In the genomic region with DNA sequence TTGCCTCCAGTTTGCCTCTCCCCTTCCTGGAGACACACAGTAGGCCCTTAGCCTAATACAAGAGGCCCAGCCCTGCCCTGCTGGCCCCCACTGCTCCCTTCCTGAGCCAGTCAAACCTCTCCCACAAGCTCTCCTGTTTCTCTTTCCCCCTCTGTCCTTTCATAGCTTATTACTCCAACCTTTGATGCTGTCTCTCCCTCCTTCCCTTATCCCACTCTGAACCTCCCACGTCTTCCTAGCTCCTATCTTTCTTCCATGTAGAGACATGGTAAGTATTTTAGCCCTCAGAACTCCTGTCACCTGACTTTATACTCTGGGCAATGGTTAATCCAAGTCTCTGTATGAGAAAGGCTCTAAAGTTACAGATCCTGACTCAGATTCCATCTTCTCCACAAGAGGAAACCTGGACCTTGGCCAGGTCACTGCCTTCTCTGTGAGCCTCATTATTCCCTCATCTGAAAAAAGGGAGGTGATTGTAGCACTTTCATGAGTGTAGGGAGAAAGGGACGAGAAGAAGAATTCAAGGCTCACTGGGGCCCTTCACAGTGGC, we compare ENCODE assay signal across 14 cellular contexts. TPM values are rescaled to one million over a fixed set of nuclear protein-coding genes. Genes with fewer than 3 reads are reported as not detected.
DNase-seq lines count a peak whose midpoint lies in the region; ATAC-seq, FAIRE-seq and TF ChIP-seq lines count a peak whose summit lies in the region.
"Had no signal": no experiment of that assay in that cellular context is flagged by ENCODE, and none has a peak within 500 bp of the region (broad histone marks: within the 10 kb centered on the region; RNA-seq: fewer than 3 reads in every experiment).

No MANE protein-coding gene starts in this region.

- H3K4me3 ChIP-seq in small intestine (ENCODE audit: low read depth in 1 of 2, low read length in 2 of 2) = no peak overlapping the region

- H3K36me3 Mint-ChIP-seq in central memory CD8-positive, alpha-beta T cell (ENCODE audit: insufficient read depth) = peaks cover 48% of the 10 kb centered on the region
- peaks cover 41% of the 10 kb centered on the region for H3K36me3 Mint-ChIP-seq in nephron (ENCODE audit: low read depth)

- no peak for TF ChIP-seq CTCF in nephron (IDR thresholded peaks at IDR 0.05; ENCODE audit: unreplicated experiment in 3 of 3)

- DNase-seq in EL = peak; percentile 34
- peak; percentile 33 for DNase-seq in RCC 7860 (ENCODE audit: low spot score)
- DNase-seq in central memory CD8-positive, alpha-beta T cell (ENCODE audit: low spot score in 2 of 2) = no peak
- no peak for DNase-seq in retina
- DNase-seq in small intestine = no peak
- DNase-seq: activated CD4-positive, alpha-beta T cell treated with anti-CD3 and anti-CD28 coated beads for 1 hour; amygdala; DMS79 treated with DMSO at 0.1 percent for 48 hours; MM.1S; NCI-H446 treated with DMSO at 0.1 percent for 48 hours; SHP77 had no signal

- H3K4me1 ChIP-seq in small intestine (ENCODE audit: control insufficient read depth in 2 of 2, insufficient read depth in 1 of 2, low read depth in 1 of 2, low read length in 1 of 2) = peaks cover 0 to 4% of the 10 kb centered on the region in 2 donors

- H3K9me3 ChIP-seq in small intestine (ENCODE audit: control insufficient read depth, low read depth) = no peaks in the 10 kb centered on the region

- H3K36me3 ChIP-seq in small intestine (ENCODE audit: control insufficient read depth in 2 of 2, insufficient read depth in 2 of 2, low read length in 2 of 2) = peaks cover 4 to 10% of the 10 kb centered on the region in 2 donors

- H3K4me3 Mint-ChIP-seq in central memory CD8-positive, alpha-beta T cell = peak overlapping the region; percentile 13
- peak overlapping the region; percentile 8 to 42 (median 16) for H3K4me3 Mint-ChIP-seq in nephron
- H3K4me3 Mint-ChIP-seq: stimulated activated effector memory CD8-positive, alpha-beta T cell treated with anti-CD3 and anti-CD28 coated beads, Interleukin-12 subunit alpha, Interleukin-12 subunit beta, amount 100 ng/mL, for 72 hours had no signal

- no peaks in the 10 kb centered on the region for H3K9me3 Mint-ChIP-seq in central memory CD8-positive, alpha-beta T cell
- no peaks in the 10 kb centered on the region for H3K9me3 Mint-ChIP-seq in nephron
- H3K9me3 Mint-ChIP-seq: stimulated activated effector memory CD8-positive, alpha-beta T cell treated with anti-CD3 and anti-CD28 coated beads, Interleukin-12 subunit alpha, Interleukin-12 subunit beta, amount 100 ng/mL, for 72 hours had no signal

- no peaks in the 10 kb centered on the region for H3K27me3 ChIP-seq in small intestine (ENCODE audit: control insufficient read depth in 2 of 2, insufficient read depth in 2 of 2, low read length in 2 of 2)

- ATAC-seq in central memory CD8-positive, alpha-beta T cell (replicated peaks; ENCODE audit: extremely low read depth, poor library complexity, severe bottlenecking) = no peak
- no peak for ATAC-seq in HG02642 (IDR thresholded peaks at IDR 0.05; ENCODE audit: poor library complexity, unreplicated experiment)
- ATAC-seq: stimulated activated effector memory CD8-positive, alpha-beta T cell treated with anti-CD3 and anti-CD28 coated beads, Interleukin-12 subunit alpha, Interleukin-12 subunit beta, amount 100 ng/mL, for 72 hours had no signal

- WGBS in small intestine, 3 donors = 82 to 90% (median 89%) methylated on average over 2 of the region's 2 CpGs

- FAIRE-seq in RCC 7860 (lab: Jason Lieb, UNC) (peak; percentile 75), small intestine (lab: Jason Lieb, UNC) (no peak)

- H3K27ac ChIP-seq in small intestine (ENCODE audit: low read depth in 1 of 2, low read length in 1 of 2) = no peak overlapping the region

- peaks cover 24% of the 10 kb centered on the region for H3K4me1 Mint-ChIP-seq in central memory CD8-positive, alpha-beta T cell
- peaks cover 22% of the 10 kb centered on the region for H3K4me1 Mint-ChIP-seq in nephron

- H3K27me3 Mint-ChIP-seq in central memory CD8-positive, alpha-beta T cell = no peaks in the 10 kb centered on the region
- no peaks in the 10 kb centered on the region for H3K27me3 Mint-ChIP-seq in nephron (ENCODE audit: low read depth)

- H3K27ac Mint-ChIP-seq in central memory CD8-positive, alpha-beta T cell (ENCODE audit: low read depth) = no peak overlapping the region
- H3K27ac Mint-ChIP-seq in nephron = peak overlapping the region; percentile 89 to 96 (median 91)
- H3K27ac Mint-ChIP-seq: stimulated activated effector memory CD8-positive, alpha-beta T cell treated with anti-CD3 and anti-CD28 coated beads, Interleukin-12 subunit alpha, Interleukin-12 subunit beta, amount 100 ng/mL, for 72 hours had no signal

RNA-seq across cellular contexts. Expression of gene TGIF2, which starts 6.7 kb away (rescaled TPM):
- polyA plus RNA-seq in small intestine = 1 to 10 TPM in 2 of 3 donors, under 1 TPM in 1; 0.45 to 8.1 (median 3.0) TPM

RNA-seq across cellular contexts. Expression of gene RAB5IF, which starts 25.5 kb away (rescaled TPM):
- polyA plus RNA-seq in small intestine = 100 to 1,000 TPM; 127 to 173 (median 129) TPM

RNA-seq across cellular contexts. Expression of gene MYL9, which starts 38.8 kb away (rescaled TPM):
- 10 to 100 TPM in 2 of 3 donors, 1 to 10 TPM in 1; 7.4 to 91.2 (median 34.6) TPM for polyA plus RNA-seq in small intestine

Comparison
In these comparisons a context has a peak if more than half of its experiments do, and no peak if none do; other contexts are left out.
1. DNase-seq: peak in EL (single experiment) and RCC 7860 (single experiment); none in central memory CD8-positive, alpha-beta T cell (0 of 2), retina (single experiment) and small intestine (single experiment).